ENCODE assay signal across 18 cellular contexts in genomic region chr4:12924728-12925320, GRCh38.
A peak's percentile ranks its signal among the peaks of the same experiment; 100 is the strongest.
DNase-seq lines count a peak whose midpoint lies in the region; ATAC-seq, FAIRE-seq and TF ChIP-seq lines count a peak whose summit lies in the region.
"Had no signal": no experiment of that assay in that cellular context is flagged by ENCODE, and none has a peak within 500 bp of the region (broad histone marks: within the 10 kb centered on the region; RNA-seq: fewer than 3 reads in every experiment).

No MANE protein-coding gene starts in this region.

- TF ChIP-seq POLR2A in right lobe of liver (IDR thresholded peaks at IDR 0.05) = no peak

- no peak overlapping the region for H3K4me3 ChIP-seq in right lobe of liver
- H3K4me3 ChIP-seq in small intestine (ENCODE audit: low read depth in 1 of 2, low read length in 2 of 2) = no peak overlapping the region
- no peak overlapping the region for H3K4me3 ChIP-seq in heart right ventricle
- H3K4me3 ChIP-seq in H7 (ENCODE audit: insufficient read depth, low read depth, low read length) = no peak overlapping the region
- H3K4me3 ChIP-seq: BLaER1 had no signal

- H3K36me3 ChIP-seq in right lobe of liver (no peaks in the 10 kb centered on the region), small intestine (ENCODE audit: control insufficient read depth in 2 of 2, insufficient read depth in 2 of 2, low read length in 2 of 2) (no peaks in the 10 kb centered on the region), heart right ventricle (no peaks in the 10 kb centered on the region), H7 (replicated peaks; ENCODE audit: control insufficient read depth, insufficient read depth, low read length) (no peaks in the 10 kb centered on the region)
- H3K36me3 ChIP-seq: BLaER1 had no signal

- 64% methylated on average over 2 of the region's 2 CpGs for WGBS in right lobe of liver (ENCODE audit: insufficient coverage, low coverage, low lambda C conversion rate, missing lambda C conversion rate)
- 79 to 85% (median 85%) methylated on average over 2 of the region's 2 CpGs for WGBS in small intestine, 3 donors
- 69 to 83% methylated on average over 2 of the region's 2 CpGs for WGBS in heart right ventricle, 2 donors

- intact Hi-C loops in right lobe of liver (cut with DNase I) (no loop called here), heart right ventricle (cut with DNase I) (no loop called here)

- H3K9me3 ChIP-seq in right lobe of liver (no peaks in the 10 kb centered on the region), small intestine (ENCODE audit: control insufficient read depth, low read depth) (no peaks in the 10 kb centered on the region), heart right ventricle (peaks cover 0 to 6% (median 0%) of the 10 kb centered on the region in 11 donors)
- H3K9me3 ChIP-seq: BLaER1, Caco-2 had no signal

- TF ChIP-seq CTCF in right lobe of liver (IDR thresholded peaks at IDR 0.05) = no peak
- TF ChIP-seq CTCF in heart right ventricle (IDR thresholded peaks at IDR 0.05) = no peak

- H3K27ac ChIP-seq in right lobe of liver (no peak overlapping the region), small intestine (ENCODE audit: low read depth in 1 of 2, low read length in 1 of 2) (no peak overlapping the region), heart right ventricle (no peak overlapping the region)
- H3K27ac ChIP-seq: BLaER1, C4-2B had no signal

- H3K4me1 ChIP-seq in right lobe of liver (peaks cover 0 to 11% (median 0%) of the 10 kb centered on the region in 4 donors), small intestine (ENCODE audit: control insufficient read depth in 2 of 2, insufficient read depth in 1 of 2, low read depth in 1 of 2, low read length in 1 of 2) (no peaks in the 10 kb centered on the region), heart right ventricle (peaks cover 0 to 8% (median 0%) of the 10 kb centered on the region in 9 donors)
- H3K4me1 ChIP-seq: Caco-2 had no signal

- no peaks in the 10 kb centered on the region for H3K27me3 ChIP-seq in right lobe of liver
- no peaks in the 10 kb centered on the region for H3K27me3 ChIP-seq in small intestine (ENCODE audit: control insufficient read depth in 2 of 2, insufficient read depth in 2 of 2, low read length in 2 of 2)
- H3K27me3 ChIP-seq in heart right ventricle = no peaks in the 10 kb centered on the region
- no peaks in the 10 kb centered on the region for H3K27me3 ChIP-seq in H7 (ENCODE audit: control insufficient read depth, insufficient read depth, low read length)
- H3K27me3 ChIP-seq: BLaER1 had no signal

- ATAC-seq in left lobe of liver = peak; percentile 75
- peak; percentile 73 to 96 (median 80) for ATAC-seq in right lobe of liver
- no peak for ATAC-seq in heart right ventricle
- ATAC-seq: CD8-positive, alpha-beta T cell had no signal

- DNase-seq in HuH-7 (ENCODE audit: low spot score) (peak; percentile 2), left lobe of liver (ENCODE audit: low spot score) (no peak), right lobe of liver (no peak), small intestine (peak; percentile 2), A172 (ENCODE audit: low spot score) (no peak), heart right ventricle (no peak), H7 (no peak)
- no peak for DNase-seq in stimulated activated CD4-positive, alpha-beta T cell treated with anti-CD3 and anti-CD28 coated beads, Interleukin-12 subunit alpha, Interleukin-12 subunit beta, amount 100 ng/mL, for 4 hours
- DNase-seq: Caco-2; CD4-positive, CD25-positive, alpha-beta regulatory T cell; CD8-positive, alpha-beta T cell; DND-41; HCEC 1CT had no signal

- FAIRE-seq in small intestine (lab: Jason Lieb, UNC) = no peak
- FAIRE-seq: A204.1, G401.6, GM12892 had no signal

Comparison
In these comparisons a context has a peak if more than half of its experiments do, and no peak if none do; other contexts are left out.
1. DNase-seq: peak in HuH-7 (single experiment) and small intestine (single experiment); none in left lobe of liver (single experiment), right lobe of liver (0 of 3), stimulated activated CD4-positive, alpha-beta T cell treated with anti-CD3 and anti-CD28 coated beads, Interleukin-12 subunit alpha, Interleukin-12 subunit beta, amount 100 ng/mL, for 4 hours (single experiment), A172 (single experiment), heart right ventricle (0 of 2) and H7 (single experiment).
2. ATAC-seq: peak in left lobe of liver (single experiment) and right lobe of liver (4 of 4); none in heart right ventricle (0 of 8).